In the genomic region with DNA sequence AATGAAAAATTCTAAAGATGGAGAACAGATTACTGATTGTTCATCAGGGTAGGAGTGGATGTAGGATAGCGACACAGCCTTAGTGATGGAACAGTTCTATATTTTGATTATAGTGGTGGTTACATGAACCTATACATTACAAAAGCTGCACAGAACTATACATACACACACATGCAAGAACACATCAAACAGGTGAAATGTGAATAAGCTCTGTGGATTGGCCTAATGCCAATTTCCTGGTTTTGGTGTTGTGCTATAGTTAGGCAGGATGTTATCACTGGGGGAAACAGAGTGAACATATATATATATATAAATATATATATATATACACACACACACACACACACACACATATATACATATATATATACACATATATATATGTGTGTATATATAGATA, we compare ENCODE assay signal across 25 cellular contexts.
"Had no signal": no experiment of that assay in that cellular context is flagged by ENCODE, and none has a peak within 500 bp of the region (broad histone marks: within the 10 kb centered on the region; RNA-seq: fewer than 3 reads in every experiment).

No MANE protein-coding gene starts in this region.

- ATAC-seq: activated T-cell treated with anti-CD3 and anti-CD28 coated beads, Interleukin-2, amount 50 U/mL, for 4 hours; gastroesophageal sphincter; right cardiac atrium; stimulated activated naive B cell treated with anti-CD40 and anti-IgM and Interleukin-4, amounts not matched to agents 10 μg/mL and 1 μg/mL and 100 μg/mL, for 72 hours had no signal

- H3K9me3 ChIP-seq: colonic mucosa, gastroesophageal sphincter, left ventricle myocardium inferior, tibial nerve had no signal

- H3K9me3 Mint-ChIP-seq: activated CD4-positive, alpha-beta memory T cell treated with anti-CD3 and anti-CD28 coated beads, Interleukin-2, amount 10 ng/mL, durations not matched to agents 7 days and 5 days; activated naive CD4-positive, alpha-beta T cell treated with anti-CD3 and anti-CD28 coated beads, Interleukin-2, amount 50 U/mL, for 24 hours; activated T-cell treated with anti-CD3 and anti-CD28 coated beads, Interleukin-2, amount 50 U/mL, for 4 hours; activated T-helper 2 cell treated with anti-CD3 and anti-CD28 coated beads, Interferon-gamma antibody, Interleukin-2, Interleukin-4, amounts not matched to agents 10 μg/mL and 5 μg/mL and 100 μg/mL, durations not matched to agents 14 hours and 24 hours and 36 hours had no signal

- H3K4me1 Mint-ChIP-seq: activated CD4-positive, alpha-beta memory T cell treated with anti-CD3 and anti-CD28 coated beads, Interleukin-2, amount 10 ng/mL, durations not matched to agents 7 days and 5 days; nephron had no signal

- H3K4me3 ChIP-seq: colonic mucosa, gastroesophageal sphincter, hepatocyte, left ventricle myocardium inferior, lung, tibial nerve had no signal

- H3K36me3 ChIP-seq: colonic mucosa, gastroesophageal sphincter, left ventricle myocardium inferior, tibial nerve, WERI-Rb-1 had no signal

- H3K27me3 ChIP-seq: colonic mucosa, gastroesophageal sphincter, tibial nerve had no signal

- H3K27ac Mint-ChIP-seq: activated CD4-positive, alpha-beta memory T cell treated with anti-CD3 and anti-CD28 coated beads, Interleukin-2, amount 10 ng/mL, durations not matched to agents 7 days and 5 days; activated CD4-positive, alpha-beta T cell treated with anti-CD3 and anti-CD28 coated beads, Interleukin-2, amount 10 ng/mL, durations not matched to agents 24 days and 14 days; activated naive CD4-positive, alpha-beta T cell treated with anti-CD3 and anti-CD28 coated beads, Interleukin-2, amount 50 U/mL, for 24 hours; activated T-helper 2 cell treated with anti-CD3 and anti-CD28 coated beads, Interferon-gamma antibody, Interleukin-2, Interleukin-4, amounts not matched to agents 10 μg/mL and 5 μg/mL and 100 μg/mL, durations not matched to agents 14 hours and 24 hours and 36 hours; nephron; stimulated activated naive B cell treated with anti-CD40 and anti-IgM and Interleukin-4, amounts not matched to agents 10 μg/mL and 1 μg/mL and 100 μg/mL, for 72 hours had no signal

- H3K27ac ChIP-seq: colonic mucosa, gastroesophageal sphincter, hepatocyte, left ventricle myocardium inferior, tibial nerve, WERI-Rb-1 had no signal

- H3K4me3 Mint-ChIP-seq: activated CD4-positive, alpha-beta memory T cell treated with anti-CD3 and anti-CD28 coated beads, Interleukin-2, amount 10 ng/mL, durations not matched to agents 7 days and 5 days; activated CD4-positive, alpha-beta T cell treated with anti-CD3 and anti-CD28 coated beads, Interleukin-2, amount 10 ng/mL, durations not matched to agents 24 days and 14 days; activated naive CD4-positive, alpha-beta T cell treated with anti-CD3 and anti-CD28 coated beads, Interleukin-2, amount 50 U/mL, for 24 hours; activated T-cell treated with anti-CD3 and anti-CD28 coated beads, Interleukin-2, amount 50 U/mL, for 4 hours; nephron; stimulated activated naive B cell treated with anti-CD40 and anti-IgM and Interleukin-4, amounts not matched to agents 10 μg/mL and 1 μg/mL and 100 μg/mL, for 72 hours had no signal

- H3K36me3 Mint-ChIP-seq: activated naive CD4-positive, alpha-beta T cell treated with anti-CD3 and anti-CD28 coated beads, Interleukin-2, amount 50 U/mL, for 24 hours; stimulated activated naive B cell treated with anti-CD40 and anti-IgM and Interleukin-4, amounts not matched to agents 10 μg/mL and 1 μg/mL and 100 μg/mL, for 72 hours had no signal

- FAIRE-seq: TTC549 had no signal

- H3K27me3 Mint-ChIP-seq: activated naive CD4-positive, alpha-beta T cell treated with anti-CD3 and anti-CD28 coated beads, Interleukin-2, amount 50 U/mL, for 24 hours had no signal

- DNase-seq: activated CD4-positive, alpha-beta memory T cell treated with anti-CD3 and anti-CD28 coated beads, Interleukin-2, amount 10 ng/mL, durations not matched to agents 7 days and 5 days; activated CD4-positive, alpha-beta T cell treated with anti-CD3 and anti-CD28 coated beads, Interleukin-2, amount 10 ng/mL, durations not matched to agents 24 days and 14 days; activated CD8-positive, alpha-beta memory T cell treated with anti-CD3 and anti-CD28 coated beads, Interleukin-2, amount 50 U/mL, for 48 hours; activated T-cell treated with anti-CD3 and anti-CD28 coated beads, Interleukin-2, amount 50 U/mL, for 4 hours; cerebellar nuclear complex; colonic mucosa; effector memory CD4-positive, alpha-beta T cell; islet precursor cell; left ventricle myocardium inferior; mesendoderm; posterior cingulate gyrus; right cardiac atrium; stimulated activated CD4-positive, alpha-beta T cell treated with anti-CD3 and anti-CD28 coated beads, Interleukin-15, amount 100 ng/mL, for 24 hours; stimulated activated CD4-positive, alpha-beta T cell treated with anti-CD3 and anti-CD28 coated beads, Interleukin-2, amount 100 ng/mL, for 24 hours; stimulated activated naive B cell treated with anti-CD40 and anti-IgM and Interleukin-4, amounts not matched to agents 10 μg/mL and 1 μg/mL and 100 μg/mL, for 72 hours; T-helper 9 cell; WERI-Rb-1 had no signal
